ENCODE assay signal across 38 cellular contexts in genomic region chr11:123622576-123622975, GRCh38. TPM values are rescaled to one million over a fixed set of nuclear protein-coding genes. Genes with fewer than 3 reads are reported as not detected.
"Had no signal": no experiment of that assay in that cellular context is flagged by ENCODE, and none has a peak within 500 bp of the region (broad histone marks: within the 10 kb centered on the region; RNA-seq: fewer than 3 reads in every experiment).

No MANE protein-coding gene starts in this region.

- H3K4me1 ChIP-seq: ascending aorta, body of pancreas, breast epithelium had no signal

- H3K27me3 ChIP-seq: adrenal gland, ascending aorta, body of pancreas, brain microvascular endothelial cell, breast epithelium, cardiac muscle cell had no signal

- H3K27me3 Mint-ChIP-seq: activated naive CD4-positive, alpha-beta T cell treated with anti-CD3 and anti-CD28 coated beads, Interleukin-2, amount 10 ng/mL, durations not matched to agents 7 days and 5 days; activated naive CD4-positive, alpha-beta T cell treated with anti-CD3 and anti-CD28 coated beads, Interleukin-2, amount 50 U/mL, for 24 hours; activated naive CD8-positive, alpha-beta T cell; activated naive CD8-positive, alpha-beta T cell treated with anti-CD3 and anti-CD28 coated beads for 36 hours; activated naive CD8-positive, alpha-beta T cell treated with anti-CD3 and anti-CD28 coated beads, Interleukin-2, amount 10 ng/mL, durations not matched to agents 7 days and 5 days; activated naive CD8-positive, alpha-beta T cell treated with anti-CD3 and anti-CD28 coated beads, Interleukin-2, amount 50 U/mL, for 24 hours; activated T-cell treated with anti-CD3 and anti-CD28 coated beads, Interleukin-2, amount 50 U/mL, for 24 hours; activated T-helper 17 cell treated with anti-CD3 and anti-CD28 coated beads, Interleukin-2, amount 50 U/mL, for 72 hours; brain; central memory CD8-positive, alpha-beta T cell had no signal

- H3K4me1 Mint-ChIP-seq: activated naive CD4-positive, alpha-beta T cell treated with anti-CD3 and anti-CD28 coated beads, Interleukin-2, amount 10 ng/mL, durations not matched to agents 7 days and 5 days; activated naive CD4-positive, alpha-beta T cell treated with anti-CD3 and anti-CD28 coated beads, Interleukin-2, amount 50 U/mL, for 24 hours; activated naive CD8-positive, alpha-beta T cell treated with anti-CD3 and anti-CD28 coated beads for 36 hours; activated naive CD8-positive, alpha-beta T cell treated with anti-CD3 and anti-CD28 coated beads, Interleukin-2, amount 10 ng/mL, durations not matched to agents 7 days and 5 days; activated naive CD8-positive, alpha-beta T cell treated with anti-CD3 and anti-CD28 coated beads, Interleukin-2, amount 50 U/mL, for 24 hours; activated T-helper 17 cell treated with anti-CD3 and anti-CD28 coated beads, Interleukin-2, amount 50 U/mL, for 72 hours; brain; central memory CD8-positive, alpha-beta T cell had no signal

- H3K9me3 ChIP-seq: adrenal gland, ascending aorta, body of pancreas, breast epithelium had no signal

- H3K27ac Mint-ChIP-seq: activated naive CD4-positive, alpha-beta T cell treated with anti-CD3 and anti-CD28 coated beads for 36 hours; activated naive CD4-positive, alpha-beta T cell treated with anti-CD3 and anti-CD28 coated beads, Interleukin-2, amount 10 ng/mL, durations not matched to agents 7 days and 5 days; activated naive CD4-positive, alpha-beta T cell treated with anti-CD3 and anti-CD28 coated beads, Interleukin-2, amount 50 U/mL, for 24 hours; activated naive CD4-positive, alpha-beta T cell treated with anti-CD3 and anti-CD28 coated beads, Interleukin-2, amount 50 U/mL, for 72 hours; activated naive CD8-positive, alpha-beta T cell; activated naive CD8-positive, alpha-beta T cell treated with anti-CD3 and anti-CD28 coated beads for 36 hours; activated naive CD8-positive, alpha-beta T cell treated with anti-CD3 and anti-CD28 coated beads, Interleukin-2, amount 10 ng/mL, durations not matched to agents 7 days and 5 days; activated naive CD8-positive, alpha-beta T cell treated with anti-CD3 and anti-CD28 coated beads, Interleukin-2, amount 50 U/mL, for 24 hours; activated T-cell treated with anti-CD3 and anti-CD28 coated beads, Interleukin-2, amount 50 U/mL, for 24 hours; activated T-cell treated with anti-CD3 and anti-CD28 coated beads, Interleukin-2, amount 50 U/mL, for 72 hours; activated T-helper 1 cell treated with anti-CD3 and anti-CD28 coated beads, Interleukin-12 subunit alpha, Interleukin-12 subunit beta, Interleukin-2, Interleukin-4 antibody, amounts not matched to agents 30 ng/mL and 10 ng/mL and 1 ng/mL, durations not matched to agents 14 hours and 24 hours and 36 hours; activated T-helper 17 cell treated with anti-CD3 and anti-CD28 coated beads, Interleukin-2, amount 50 U/mL, for 72 hours; brain had no signal

- H3K4me3 ChIP-seq: adrenal gland, ascending aorta, body of pancreas, breast epithelium, cardiac muscle cell had no signal

- H3K27ac ChIP-seq: ascending aorta, body of pancreas, brain microvascular endothelial cell, breast epithelium, cardiac muscle cell had no signal

- DNase-seq: activated effector memory CD4-positive, alpha-beta T cell treated with anti-CD3 and anti-CD28 coated beads, Interleukin-2, amount 50 U/mL, for 16 hours; activated effector memory CD4-positive, alpha-beta T cell treated with Interleukin-2 at 50 U/mL for 16 hours; activated gamma-delta T cell; activated gamma-delta T cell treated with Interleukin-2 at 50 U/mL for 16 hours; activated naive CD4-positive, alpha-beta T cell; activated naive CD4-positive, alpha-beta T cell treated with anti-CD3 and anti-CD28 coated beads for 36 hours; activated naive CD4-positive, alpha-beta T cell treated with anti-CD3 and anti-CD28 coated beads, Interleukin-2, amount 10 ng/mL, durations not matched to agents 7 days and 5 days; activated naive CD4-positive, alpha-beta T cell treated with anti-CD3 and anti-CD28 coated beads, Interleukin-2, amount 50 U/mL, for 16 hours; activated naive CD4-positive, alpha-beta T cell treated with Interleukin-2 at 50 U/mL for 16 hours; activated naive CD8-positive, alpha-beta T cell treated with anti-CD3 and anti-CD28 coated beads for 36 hours; activated naive CD8-positive, alpha-beta T cell treated with anti-CD3 and anti-CD28 coated beads, Interleukin-2, amount 10 ng/mL, durations not matched to agents 7 days and 5 days; activated naive CD8-positive, alpha-beta T cell treated with anti-CD3 and anti-CD28 coated beads, Interleukin-2, amount 50 U/mL, for 24 hours; activated T-cell treated with anti-CD3 and anti-CD28 coated beads, Interleukin-2, amount 50 U/mL, for 1 hour; activated T-cell treated with anti-CD3 and anti-CD28 coated beads, Interleukin-2, amount 50 U/mL, for 24 hours; activated T-cell treated with anti-CD3 and anti-CD28 coated beads, Interleukin-2, amount 50 U/mL, for 4 hours; activated T-cell treated with anti-CD3 and anti-CD28 coated beads, Interleukin-2, amount 50 U/mL, for 48 hours; activated T-cell treated with anti-CD3 and anti-CD28 coated beads, Interleukin-2, amount 50 U/mL, for 72 hours; adrenal gland; amniotic stem cell; amygdala; anterior cingulate cortex; aorta; body of pancreas; brain microvascular endothelial cell; caudate nucleus; central memory CD4-positive, alpha-beta T cell; cerebellar nuclear complex had no signal

- H3K36me3 ChIP-seq: ascending aorta, brain microvascular endothelial cell, breast epithelium had no signal

- H3K4me3 Mint-ChIP-seq: activated naive CD4-positive, alpha-beta T cell treated with anti-CD3 and anti-CD28 coated beads for 36 hours; activated naive CD4-positive, alpha-beta T cell treated with anti-CD3 and anti-CD28 coated beads, Interleukin-2, amount 10 ng/mL, durations not matched to agents 7 days and 5 days; activated naive CD4-positive, alpha-beta T cell treated with anti-CD3 and anti-CD28 coated beads, Interleukin-2, amount 50 U/mL, for 24 hours; activated naive CD8-positive, alpha-beta T cell; activated naive CD8-positive, alpha-beta T cell treated with anti-CD3 and anti-CD28 coated beads for 36 hours; activated naive CD8-positive, alpha-beta T cell treated with anti-CD3 and anti-CD28 coated beads, Interleukin-2, amount 10 ng/mL, durations not matched to agents 7 days and 5 days; activated naive CD8-positive, alpha-beta T cell treated with anti-CD3 and anti-CD28 coated beads, Interleukin-2, amount 50 U/mL, for 24 hours; activated T-cell treated with anti-CD3 and anti-CD28 coated beads, Interleukin-2, amount 50 U/mL, for 24 hours; activated T-cell treated with anti-CD3 and anti-CD28 coated beads, Interleukin-2, amount 50 U/mL, for 4 hours; activated T-cell treated with anti-CD3 and anti-CD28 coated beads, Interleukin-2, amount 50 U/mL, for 72 hours; activated T-helper 1 cell treated with anti-CD3 and anti-CD28 coated beads, Interleukin-12 subunit alpha, Interleukin-12 subunit beta, Interleukin-2, Interleukin-4 antibody, amounts not matched to agents 30 ng/mL and 10 ng/mL and 1 ng/mL, durations not matched to agents 14 hours and 24 hours and 36 hours; activated T-helper 17 cell treated with anti-CD3 and anti-CD28 coated beads, Interleukin-2, amount 50 U/mL, for 72 hours; brain; central memory CD8-positive, alpha-beta T cell had no signal

- H3K36me3 Mint-ChIP-seq: activated naive CD8-positive, alpha-beta T cell had no signal

- H3K9me3 Mint-ChIP-seq: activated naive CD4-positive, alpha-beta T cell treated with anti-CD3 and anti-CD28 coated beads for 36 hours; activated naive CD4-positive, alpha-beta T cell treated with anti-CD3 and anti-CD28 coated beads, Interleukin-2, amount 10 ng/mL, durations not matched to agents 7 days and 5 days; activated naive CD4-positive, alpha-beta T cell treated with anti-CD3 and anti-CD28 coated beads, Interleukin-2, amount 50 U/mL, for 24 hours; activated naive CD4-positive, alpha-beta T cell treated with anti-CD3 and anti-CD28 coated beads, Interleukin-2, amount 50 U/mL, for 72 hours; activated naive CD8-positive, alpha-beta T cell treated with anti-CD3 and anti-CD28 coated beads for 36 hours; activated naive CD8-positive, alpha-beta T cell treated with anti-CD3 and anti-CD28 coated beads, Interleukin-2, amount 10 ng/mL, durations not matched to agents 7 days and 5 days; activated naive CD8-positive, alpha-beta T cell treated with anti-CD3 and anti-CD28 coated beads, Interleukin-2, amount 50 U/mL, for 24 hours; activated T-cell treated with anti-CD3 and anti-CD28 coated beads, Interleukin-2, amount 50 U/mL, for 24 hours; activated T-cell treated with anti-CD3 and anti-CD28 coated beads, Interleukin-2, amount 50 U/mL, for 4 hours; activated T-cell treated with anti-CD3 and anti-CD28 coated beads, Interleukin-2, amount 50 U/mL, for 72 hours; activated T-helper 1 cell treated with anti-CD3 and anti-CD28 coated beads, Interleukin-12 subunit alpha, Interleukin-12 subunit beta, Interleukin-2, Interleukin-4 antibody, amounts not matched to agents 30 ng/mL and 10 ng/mL and 1 ng/mL, durations not matched to agents 14 hours and 24 hours and 36 hours; activated T-helper 17 cell treated with anti-CD3 and anti-CD28 coated beads, Interleukin-2, amount 50 U/mL, for 72 hours; activated T-helper 2 cell treated with anti-CD3 and anti-CD28 coated beads, Interferon-gamma antibody, Interleukin-2, Interleukin-4, amounts not matched to agents 10 μg/mL and 5 μg/mL and 100 μg/mL, durations not matched to agents 14 hours and 24 hours and 36 hours; brain; central memory CD8-positive, alpha-beta T cell had no signal

RNA-seq across cellular contexts. Expression of gene SCN3B, which starts 31.8 kb away (rescaled TPM):
- total RNA-seq: activated naive CD4-positive, alpha-beta T cell treated with anti-CD3 and anti-CD28 coated beads for 36 hours; activated naive CD8-positive, alpha-beta T cell treated with anti-CD3 and anti-CD28 coated beads for 36 hours; activated naive CD8-positive, alpha-beta T cell treated with anti-CD3 and anti-CD28 coated beads, Interleukin-2, amount 10 ng/mL, durations not matched to agents 7 days and 5 days; activated T-cell treated with anti-CD3 and anti-CD28 coated beads, Interleukin-2, amount 50 U/mL, for 4 hours; activated T-helper 1 cell treated with anti-CD3 and anti-CD28 coated beads, Interleukin-12 subunit alpha, Interleukin-12 subunit beta, Interleukin-2, Interleukin-4 antibody, amounts not matched to agents 30 ng/mL and 10 ng/mL and 1 ng/mL, durations not matched to agents 14 hours and 24 hours and 36 hours; activated T-helper 2 cell treated with anti-CD3 and anti-CD28 coated beads, Interferon-gamma antibody, Interleukin-2, Interleukin-4, amounts not matched to agents 10 μg/mL and 5 μg/mL and 100 μg/mL, durations not matched to agents 14 hours and 24 hours and 36 hours had no signal
